Comparison of ENCODE assay signal across 1 cellular context in genomic region chr1:216144661-216145450, GRCh38.
TF ChIP-seq lines count a peak whose summit lies in the region.

No MANE protein-coding gene starts in this region.

TF ChIP-seq in WTC11, 78 proteins besides CTCF, POLR2A, EP300 and RAD21 (continued from another document):
- TF ChIP-seq MLX (CRISPR knock-in tag; IDR thresholded peaks at IDR 0.05) (no peak), ZNF416 (CRISPR knock-in tag; IDR thresholded peaks at IDR 0.05) (no peak), E2F4 (CRISPR knock-in tag; IDR thresholded peaks at IDR 0.05; ENCODE audit: borderline replicate concordance, low read depth) (no peak), GRHL2 (CRISPR knock-in tag; IDR thresholded peaks at IDR 0.05; ENCODE audit: insufficient replicate concordance, severe bottlenecking) (no peak), ZSCAN18 (CRISPR knock-in tag; IDR thresholded peaks at IDR 0.05) (no peak), ZNF281 (CRISPR knock-in tag; IDR thresholded peaks at IDR 0.05) (no peak)
